ENCODE assay signal across 9 cellular contexts in the genomic region with DNA sequence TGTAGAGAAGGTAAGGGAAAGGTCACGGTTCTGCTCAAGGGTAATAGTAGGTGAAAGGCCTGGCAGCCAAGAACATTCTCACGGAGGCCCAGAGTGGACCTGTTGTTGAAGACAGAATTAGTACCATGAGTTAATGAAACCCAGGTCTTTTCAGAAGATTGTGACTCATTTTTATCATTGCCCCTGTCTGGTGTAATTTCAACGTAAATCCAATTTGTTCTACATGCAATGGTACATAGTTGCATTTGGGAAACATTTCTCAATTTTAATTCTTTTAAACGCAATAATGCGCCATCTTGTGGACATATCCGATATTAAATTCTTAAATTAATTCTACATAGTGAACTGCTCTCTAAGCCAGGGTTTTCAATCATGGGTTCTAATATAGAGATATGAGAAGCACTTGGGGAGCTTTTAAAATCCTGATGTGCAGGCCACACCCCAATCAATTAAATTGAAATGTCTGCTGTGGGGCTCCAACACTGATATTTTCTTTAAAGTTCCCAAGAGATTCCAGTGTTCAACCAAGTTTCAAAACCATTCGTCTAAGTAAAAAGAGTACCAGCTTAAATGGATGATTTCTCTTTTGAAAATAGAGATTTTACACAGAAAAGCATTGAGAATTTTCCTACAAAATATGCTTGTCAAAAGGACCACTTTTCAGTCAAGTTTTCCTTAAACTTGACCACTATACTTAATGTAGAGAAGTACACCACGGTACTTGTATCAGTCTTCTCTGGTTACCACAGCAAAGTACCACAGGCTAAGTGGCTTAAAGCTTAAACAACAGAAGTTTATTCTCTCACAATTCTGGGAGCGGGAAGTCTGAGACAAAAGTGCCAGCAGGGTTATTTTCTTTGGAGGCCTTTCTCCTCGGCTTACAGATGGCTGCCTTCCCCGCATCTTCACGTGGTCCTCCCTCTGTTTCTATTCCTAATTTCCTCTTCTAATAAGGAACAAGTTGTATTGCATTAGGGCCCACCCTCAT.
A peak's percentile ranks its signal among the peaks of the same experiment; 100 is the strongest.
DNase-seq lines count a peak whose midpoint lies in the region; ATAC-seq and TF ChIP-seq lines count a peak whose summit lies in the region.
"Had no signal": no experiment of that assay in that cellular context is flagged by ENCODE, and none has a peak within 500 bp of the region (broad histone marks: within the 10 kb centered on the region; RNA-seq: fewer than 3 reads in every experiment).

No MANE protein-coding gene starts in this region.

- H3K4me3 ChIP-seq in CD8-positive, alpha-beta T cell (ENCODE audit: low read depth, low read length) = no peak overlapping the region
- no peak overlapping the region for H3K4me3 ChIP-seq in Jurkat, Clone E6-1 (ENCODE audit: low read length)
- H3K4me3 ChIP-seq in Peyer's patch (no peak overlapping the region), esophagus muscularis mucosa (no peak overlapping the region), neural progenitor cell (peak overlapping the region; percentile 2)

- no peak overlapping the region for H3K27ac Mint-ChIP-seq in CD8-positive, alpha-beta T cell
- peak overlapping the region; percentile 76 for H3K27ac Mint-ChIP-seq in neural progenitor cell

- WGBS in esophagus muscularis mucosa = 50% methylated on average over 12 of the region's 12 CpGs

- H3K9me3 Mint-ChIP-seq in CD8-positive, alpha-beta T cell = no peaks in the 10 kb centered on the region
- H3K9me3 Mint-ChIP-seq in neural progenitor cell = peaks cover 4% of the 10 kb centered on the region
- no peaks in the 10 kb centered on the region for H3K9me3 Mint-ChIP-seq in activated T-cell treated with anti-CD3 and anti-CD28 coated beads, Interleukin-2, amount 50 U/mL, for 4 hours

- no peak overlapping the region for H3K4me3 Mint-ChIP-seq in CD8-positive, alpha-beta T cell
- H3K4me3 Mint-ChIP-seq in neural progenitor cell = no peak overlapping the region
- H3K4me3 Mint-ChIP-seq in activated T-cell treated with anti-CD3 and anti-CD28 coated beads, Interleukin-2, amount 50 U/mL, for 4 hours = no peak overlapping the region

- no peak overlapping the region for H3K9ac ChIP-seq in neural progenitor cell

- H3K79me2 ChIP-seq in neural progenitor cell (ENCODE audit: low read depth) = no peaks in the 10 kb centered on the region

- ATAC-seq in CD8-positive, alpha-beta T cell = peak; percentile 34
- ATAC-seq in activated T-cell treated with anti-CD3 and anti-CD28 coated beads, Interleukin-2, amount 50 U/mL, for 4 hours = no peak
- ATAC-seq in GM18502 (IDR thresholded peaks at IDR 0.05; ENCODE audit: poor library complexity, unreplicated experiment) = no peak

- H3K36me3 ChIP-seq in CD8-positive, alpha-beta T cell (ENCODE audit: insufficient read depth, low read length) = no peaks in the 10 kb centered on the region
- H3K36me3 ChIP-seq in Peyer's patch (no peaks in the 10 kb centered on the region), esophagus muscularis mucosa (no peaks in the 10 kb centered on the region), neural progenitor cell (no peaks in the 10 kb centered on the region)

- no peak for DNase-seq in CD8-positive, alpha-beta T cell
- DNase-seq in Jurkat, Clone E6-1 (ENCODE audit: low read depth, low spot score) = peak; percentile 60
- DNase-seq in Peyer's patch (no peak), esophagus muscularis mucosa (ENCODE audit: extremely low spot score) (no peak), neural progenitor cell (ENCODE audit: low spot score) (peak; percentile 63), activated gamma-delta T cell treated with Interleukin-2 at 50 U/mL for 16 hours (no peak)
- no peak for DNase-seq in activated T-cell treated with anti-CD3 and anti-CD28 coated beads, Interleukin-2, amount 50 U/mL, for 4 hours

- no peak overlapping the region for H3K27ac ChIP-seq in CD8-positive, alpha-beta T cell (ENCODE audit: low read depth, low read length)
- H3K27ac ChIP-seq in Peyer's patch (no peak overlapping the region), esophagus muscularis mucosa (replicated peaks in 1 of 4) (peak overlapping the region in 1 of 4 donors; percentile 39), neural progenitor cell (peak overlapping the region; percentile 35)
- H3K27ac ChIP-seq: HL-60 had no signal

- H4K20me1 ChIP-seq in neural progenitor cell (ENCODE audit: low read depth) = no peaks in the 10 kb centered on the region

- TF ChIP-seq CTCF in CD8-positive, alpha-beta T cell (IDR thresholded peaks at IDR 0.05) = peak; percentile 74
- peak; percentile 10 to 64 (median 56) for TF ChIP-seq CTCF in Peyer's patch (IDR thresholded peaks at IDR 0.05)
- TF ChIP-seq CTCF in esophagus muscularis mucosa (IDR thresholded peaks at IDR 0.05) = peak; percentile 52 to 54 (median 53)
- peak; percentile 69 for TF ChIP-seq CTCF in neural progenitor cell (IDR thresholded peaks at IDR 0.05)

- POLR2A ChIA-PET in CD8-positive, alpha-beta T cell (lab: Charles Lee) = interaction anchor here (1.1 kb wide), 1 partner anchor 346 kb away, joined by 4 read pairs; no protein-coding TSS in a partner anchor

- H3K27me3 ChIP-seq in CD8-positive, alpha-beta T cell (ENCODE audit: insufficient read depth, low read length) = no peaks in the 10 kb centered on the region
- H3K27me3 ChIP-seq in Peyer's patch (no peaks in the 10 kb centered on the region), esophagus muscularis mucosa (no peaks in the 10 kb centered on the region), neural progenitor cell (no peaks in the 10 kb centered on the region)

- H3F3A ChIP-seq in neural progenitor cell (ENCODE audit: low read depth) = peaks cover 17% of the 10 kb centered on the region

- no peak overlapping the region for H2AFZ ChIP-seq in neural progenitor cell (replicated peaks)

- no peak for TF ChIP-seq EP300 in esophagus muscularis mucosa (IDR thresholded peaks at IDR 0.05)

- no peaks in the 10 kb centered on the region for H3K4me1 ChIP-seq in CD8-positive, alpha-beta T cell (ENCODE audit: insufficient read depth, low read length)
- H3K4me1 ChIP-seq in Peyer's patch (no peaks in the 10 kb centered on the region), esophagus muscularis mucosa (peaks cover 9 to 43% (median 38%) of the 10 kb centered on the region in 4 donors), neural progenitor cell (peaks cover 46% of the 10 kb centered on the region)

- CTCF ChIA-PET in CD8-positive, alpha-beta T cell (lab: Charles Lee) = interaction anchor here (0.8 to 5.6 kb wide), 15 partner anchors 9 to 451 kb away, joined by 3 to 32 read pairs (median 4); a partner anchor contains a TSS

- intact Hi-C loops in CD8-positive, alpha-beta T cell (cut with DNase I, micrococcal nuclease) = loop anchor here (1.0 to 10.0 kb wide), 6 partner anchors 85 to 452 kb away; a partner anchor contains a TSS
- intact Hi-C loops in esophagus muscularis mucosa (cut with DNase I) = loop anchor here (2.0 to 10.0 kb wide), 3 partner anchors 85 to 345 kb away; no protein-coding TSS in a partner anchor

- no peaks in the 10 kb centered on the region for H3K36me3 Mint-ChIP-seq in CD8-positive, alpha-beta T cell
- H3K36me3 Mint-ChIP-seq in neural progenitor cell = peaks cover 2% of the 10 kb centered on the region
- H3K36me3 Mint-ChIP-seq in activated T-cell treated with anti-CD3 and anti-CD28 coated beads, Interleukin-2, amount 50 U/mL, for 4 hours (ENCODE audit: insufficient read depth) = no peaks in the 10 kb centered on the region

- peak overlapping the region; percentile 54 for H3K4me2 ChIP-seq in neural progenitor cell

- no peak for TF ChIP-seq POLR2A in Peyer's patch (IDR thresholded peaks at IDR 0.05)
- no peak for TF ChIP-seq POLR2A in esophagus muscularis mucosa (IDR thresholded peaks at IDR 0.05; ENCODE audit: low read depth)

- no peaks in the 10 kb centered on the region for H3K27me3 Mint-ChIP-seq in CD8-positive, alpha-beta T cell (ENCODE audit: low read depth)
- H3K27me3 Mint-ChIP-seq in neural progenitor cell (ENCODE audit: insufficient read depth, low read depth) = no peaks in the 10 kb centered on the region
- H3K27me3 Mint-ChIP-seq in activated T-cell treated with anti-CD3 and anti-CD28 coated beads, Interleukin-2, amount 50 U/mL, for 4 hours (ENCODE audit: low read depth) = no peaks in the 10 kb centered on the region

- peaks cover 3% of the 10 kb centered on the region for H3K4me1 Mint-ChIP-seq in CD8-positive, alpha-beta T cell (ENCODE audit: low read depth)
- H3K4me1 Mint-ChIP-seq in neural progenitor cell = peaks cover 47% of the 10 kb centered on the region
- H3K4me1 Mint-ChIP-seq in activated T-cell treated with anti-CD3 and anti-CD28 coated beads, Interleukin-2, amount 50 U/mL, for 4 hours (ENCODE audit: low read depth) = no peaks in the 10 kb centered on the region

- H3K9me3 ChIP-seq in CD8-positive, alpha-beta T cell (ENCODE audit: low read length) = no peaks in the 10 kb centered on the region
- H3K9me3 ChIP-seq in Peyer's patch (no peaks in the 10 kb centered on the region), esophagus muscularis mucosa (no peaks in the 10 kb centered on the region), neural progenitor cell (ENCODE audit: low read depth) (no peaks in the 10 kb centered on the region)

Comparison
In these comparisons a context has a peak if more than half of its experiments do, and no peak if none do; other contexts are left out.
1. DNase-seq: peak in Jurkat, Clone E6-1 (single experiment) and neural progenitor cell (single experiment); none in CD8-positive, alpha-beta T cell (0 of 7), Peyer's patch (0 of 3), esophagus muscularis mucosa (single experiment), activated T-cell treated with anti-CD3 and anti-CD28 coated beads, Interleukin-2, amount 50 U/mL, for 4 hours (single experiment) and activated gamma-delta T cell treated with Interleukin-2 at 50 U/mL for 16 hours (single experiment).
2. Peak in every context shown above with its lines, with median percentiles within 50 percentile points of each other: CTCF ChIP-seq.